ENCODE assay signal across 9 cellular contexts in the genomic region with DNA sequence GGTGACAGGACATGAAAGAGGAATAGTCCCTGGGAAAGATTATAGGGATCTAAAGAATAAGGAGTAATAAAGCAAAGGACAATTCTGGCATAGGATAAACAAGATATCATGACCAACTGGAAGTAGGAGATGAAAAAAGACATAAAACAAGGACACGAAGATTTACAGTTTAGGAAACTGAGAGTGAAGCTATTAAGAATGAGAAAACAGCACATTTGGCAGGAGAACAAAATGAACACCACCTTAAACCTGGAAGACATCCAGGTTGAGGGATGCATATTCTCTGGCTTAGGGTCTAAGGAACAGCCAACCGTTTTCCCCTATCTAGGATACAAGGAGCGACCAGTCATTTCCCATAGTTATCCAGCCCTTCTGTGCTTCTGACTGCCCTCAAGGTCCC. TPM values are rescaled to one million over a fixed set of nuclear protein-coding genes. Genes with fewer than 3 reads are reported as not detected.
DNase-seq lines count a peak whose midpoint lies in the region.
"Had no signal": no experiment of that assay in that cellular context is flagged by ENCODE, and none has a peak within 500 bp of the region (broad histone marks: within the 10 kb centered on the region; RNA-seq: fewer than 3 reads in every experiment).

No MANE protein-coding gene starts in this region.

- H3K27me3 ChIP-seq in iPS-18a (ENCODE audit: control insufficient read depth, insufficient read depth, low read length) (no peaks in the 10 kb centered on the region), stomach smooth muscle (ENCODE audit: control insufficient read depth in 1 of 2, insufficient read depth in 2 of 2, low read length in 2 of 2) (no peaks in the 10 kb centered on the region)

- no peak for DNase-seq in activated T-cell treated with anti-CD3 and anti-CD28 coated beads, Interleukin-2, amount 50 U/mL, for 24 hours
- no peak for DNase-seq in activated T-cell treated with anti-CD3 and anti-CD28 coated beads for 4 hours
- no peak for DNase-seq in activated T-helper 2 cell treated with anti-CD3 and anti-CD28 coated beads, Interferon-gamma antibody, Interleukin-2, Interleukin-4, amounts not matched to agents 10 μg/mL and 5 μg/mL and 100 μg/mL, durations not matched to agents 14 hours and 24 hours and 36 hours (ENCODE audit: low spot score)
- no peak for DNase-seq in NCI-H524 (lab: John Stamatoyannopoulos, UW)
- DNase-seq in NK-92 (lab: John Stamatoyannopoulos, UW; ENCODE audit: unreplicated experiment): no peak
- no peak for DNase-seq in SW 1271 (lab: John Stamatoyannopoulos, UW)
- DNase-seq: COR-L47 had no signal

- no peaks in the 10 kb centered on the region for H3K9me3 ChIP-seq in iPS-18a (ENCODE audit: control insufficient read depth, low read depth, low read length)
- no peaks in the 10 kb centered on the region for H3K9me3 ChIP-seq in stomach smooth muscle (ENCODE audit: control insufficient read depth in 2 of 2, low read length in 2 of 2)

- no peaks in the 10 kb centered on the region for H3K36me3 ChIP-seq in iPS-18a (ENCODE audit: control insufficient read depth, low read depth, low read length)
- H3K36me3 ChIP-seq in stomach smooth muscle (ENCODE audit: control insufficient read depth in 2 of 2, insufficient read depth in 2 of 2, low read length in 2 of 2): peaks cover 0 to 2% of the 10 kb centered on the region in 2 donors

- H3K4me3 Mint-ChIP-seq in activated T-cell treated with anti-CD3 and anti-CD28 coated beads, Interleukin-2, amount 50 U/mL, for 24 hours: peak overlapping the region; percentile 98
- peak overlapping the region; percentile 97 for H3K4me3 Mint-ChIP-seq in activated T-helper 2 cell treated with anti-CD3 and anti-CD28 coated beads, Interferon-gamma antibody, Interleukin-2, Interleukin-4, amounts not matched to agents 10 μg/mL and 5 μg/mL and 100 μg/mL, durations not matched to agents 14 hours and 24 hours and 36 hours (ENCODE audit: low read depth)

- H3K4me1 Mint-ChIP-seq in activated T-cell treated with anti-CD3 and anti-CD28 coated beads, Interleukin-2, amount 50 U/mL, for 24 hours (ENCODE audit: low read depth): peaks cover 53% of the 10 kb centered on the region
- peaks cover 27% of the 10 kb centered on the region for H3K4me1 Mint-ChIP-seq in activated T-helper 2 cell treated with anti-CD3 and anti-CD28 coated beads, Interferon-gamma antibody, Interleukin-2, Interleukin-4, amounts not matched to agents 10 μg/mL and 5 μg/mL and 100 μg/mL, durations not matched to agents 14 hours and 24 hours and 36 hours (ENCODE audit: low read depth)

- peak overlapping the region; percentile 63 for H3K27ac Mint-ChIP-seq in activated T-cell treated with anti-CD3 and anti-CD28 coated beads, Interleukin-2, amount 50 U/mL, for 24 hours
- peak overlapping the region; percentile 15 for H3K27ac Mint-ChIP-seq in activated T-helper 2 cell treated with anti-CD3 and anti-CD28 coated beads, Interferon-gamma antibody, Interleukin-2, Interleukin-4, amounts not matched to agents 10 μg/mL and 5 μg/mL and 100 μg/mL, durations not matched to agents 14 hours and 24 hours and 36 hours

- H3K27me3 Mint-ChIP-seq in activated T-cell treated with anti-CD3 and anti-CD28 coated beads, Interleukin-2, amount 50 U/mL, for 24 hours: no peaks in the 10 kb centered on the region
- no peaks in the 10 kb centered on the region for H3K27me3 Mint-ChIP-seq in activated T-helper 2 cell treated with anti-CD3 and anti-CD28 coated beads, Interferon-gamma antibody, Interleukin-2, Interleukin-4, amounts not matched to agents 10 μg/mL and 5 μg/mL and 100 μg/mL, durations not matched to agents 14 hours and 24 hours and 36 hours (ENCODE audit: low read depth)

- H3K36me3 Mint-ChIP-seq in activated T-cell treated with anti-CD3 and anti-CD28 coated beads, Interleukin-2, amount 50 U/mL, for 24 hours (ENCODE audit: low read depth): peaks cover 39% of the 10 kb centered on the region
- H3K36me3 Mint-ChIP-seq in activated T-helper 2 cell treated with anti-CD3 and anti-CD28 coated beads, Interferon-gamma antibody, Interleukin-2, Interleukin-4, amounts not matched to agents 10 μg/mL and 5 μg/mL and 100 μg/mL, durations not matched to agents 14 hours and 24 hours and 36 hours (ENCODE audit: low read depth): peaks cover 31% of the 10 kb centered on the region

- H3K4me3 ChIP-seq in iPS-18a (ENCODE audit: low read length): peak overlapping the region; percentile 28
- peak overlapping the region; percentile 27 to 57 for H3K4me3 ChIP-seq in stomach smooth muscle (ENCODE audit: low read length in 2 of 2)

- H3K4me1 ChIP-seq in iPS-18a (ENCODE audit: control insufficient read depth, low read depth, low read length) (peaks cover 3% of the 10 kb centered on the region), stomach smooth muscle (ENCODE audit: control insufficient read depth, insufficient read depth, low read length) (peaks cover 15% of the 10 kb centered on the region)

- intact Hi-C loops in activated T-helper 2 cell treated with anti-CD3 and anti-CD28 coated beads, Interferon-gamma antibody, Interleukin-2, Interleukin-4, amounts not matched to agents 10 μg/mL and 5 μg/mL and 100 μg/mL, durations not matched to agents 14 hours and 24 hours and 36 hours (cut with micrococcal nuclease): no loop called here

- H3K9ac ChIP-seq in iPS-18a (ENCODE audit: low read length) (no peak overlapping the region), stomach smooth muscle (ENCODE audit: low read length in 2 of 2) (no peak overlapping the region)

- no peak overlapping the region for H3K27ac ChIP-seq in iPS-18a (ENCODE audit: low read length)
- no peak overlapping the region for H3K27ac ChIP-seq in stomach smooth muscle (ENCODE audit: low read length)

- H3K9me3 Mint-ChIP-seq in activated T-cell treated with anti-CD3 and anti-CD28 coated beads, Interleukin-2, amount 50 U/mL, for 24 hours: no peaks in the 10 kb centered on the region
- H3K9me3 Mint-ChIP-seq in activated T-helper 2 cell treated with anti-CD3 and anti-CD28 coated beads, Interferon-gamma antibody, Interleukin-2, Interleukin-4, amounts not matched to agents 10 μg/mL and 5 μg/mL and 100 μg/mL, durations not matched to agents 14 hours and 24 hours and 36 hours: no peaks in the 10 kb centered on the region

RNA-seq across cellular contexts. Expression of a gene that starts 1.9 kb away (rescaled TPM):
- total RNA-seq in activated T-helper 2 cell treated with anti-CD3 and anti-CD28 coated beads, Interferon-gamma antibody, Interleukin-2, Interleukin-4, amounts not matched to agents 10 μg/mL and 5 μg/mL and 100 μg/mL, durations not matched to agents 14 hours and 24 hours and 36 hours: 37.0 and 41.7 TPM in 2 replicates
